In genomic region chr2:5950736-5951135, GRCh38 we compare ENCODE assay signal across 35 cellular contexts.
"Had no signal": no experiment of that assay in that cellular context is flagged by ENCODE, and none has a peak within 500 bp of the region (broad histone marks: within the 10 kb centered on the region; RNA-seq: fewer than 3 reads in every experiment).

No MANE protein-coding gene starts in this region.

- H3K4me3 ChIP-seq: MG63 had no signal

- H3K27ac ChIP-seq: KMS-11 had no signal

- H3K9me3 ChIP-seq: MG63 had no signal

- H3K36me3 ChIP-seq: MG63 had no signal

- H3K9ac ChIP-seq: KMS-11 had no signal

- DNase-seq: Karpas-422, Kasumi-1, KBM-7, KG1, MG63, MM.1S, MV-4-11, NCI-H1048, NCI-H1092, NCI-H1092 treated with DMSO at 0.1 percent for 48 hours, NCI-H1105, NCI-H1105 treated with DMSO at 0.1 percent for 48 hours, NCI-H1417, NCI-H1417 treated with DMSO at 0.1 percent for 48 hours, NCI-H1436, NCI-H1436 treated with DMSO at 0.1 percent for 48 hours, NCI-H146, NCI-H1694, NCI-H1694 treated with DMSO at 0.1 percent for 48 hours, NCI-H187, NCI-H187 treated with DMSO at 0.1 percent for 48 hours, NCI-H1930, NCI-H2029, NCI-H2029 treated with DMSO at 0.1 percent for 48 hours, NCI-H2081, NCI-H2081 treated with DMSO at 0.1 percent for 48 hours, NCI-H2107, NCI-H2171, NCI-H2171 treated with DMSO at 0.1 percent for 48 hours, NCI-H2227 treated with DMSO at 0.1 percent for 48 hours, NCI-H226, NCI-H345, NCI-H446, NCI-H446 treated with DMSO at 0.1 percent for 48 hours had no signal

- H3K27me3 ChIP-seq: MG63 had no signal

- H3K4me2 ChIP-seq: KMS-11 had no signal
